Comparison of ENCODE assay signal across 10 cellular contexts in genomic region chr20:63071541-63072181, GRCh38.
DNase-seq lines count a peak whose midpoint lies in the region; ATAC-seq, FAIRE-seq and TF ChIP-seq lines count a peak whose summit lies in the region.
"Had no signal": no experiment of that assay in that cellular context is flagged by ENCODE, and none has a peak within 500 bp of the region (broad histone marks: within the 10 kb centered on the region; RNA-seq: fewer than 3 reads in every experiment).

No MANE protein-coding gene starts in this region.

- H3K27ac Mint-ChIP-seq in activated CD4-positive, alpha-beta T cell treated with anti-CD3 and anti-CD28 coated beads, Interleukin-2, amount 10 ng/mL, durations not matched to agents 7 days and 5 days, result no peak overlapping the region

- no peaks in the 10 kb centered on the region for H3K79me2 ChIP-seq in fibroblast of lung (ENCODE audit: control insufficient read depth, insufficient read depth, low read length)

- TF ChIP-seq CTCF in fibroblast of lung (conservative IDR thresholded peaks at IDR 0.05 in 1 of 2, IDR thresholded peaks at IDR 0.05 in 1 of 2; ENCODE audit: low read depth in 1 of 2, low read length in 2 of 2), result no peak

- H3K4me3 Mint-ChIP-seq in activated CD4-positive, alpha-beta T cell treated with anti-CD3 and anti-CD28 coated beads, Interleukin-2, amount 10 ng/mL, durations not matched to agents 7 days and 5 days, result no peak overlapping the region

- H3K9ac ChIP-seq in fibroblast of lung (ENCODE audit: insufficient read depth, low read length), result no peak overlapping the region

- peaks cover 3% of the 10 kb centered on the region for H3K4me1 Mint-ChIP-seq in activated CD4-positive, alpha-beta T cell treated with anti-CD3 and anti-CD28 coated beads, Interleukin-2, amount 10 ng/mL, durations not matched to agents 7 days and 5 days

- no peak overlapping the region for H2AFZ ChIP-seq in fibroblast of lung (ENCODE audit: low read length)

- CTCF ChIA-PET in activated CD4-positive, alpha-beta T cell treated with anti-CD3 and anti-CD28 coated beads, Interleukin-2, amount 10 ng/mL, durations not matched to agents 7 days and 5 days (lab: Charles Lee), result no interaction called here

- peaks cover 4% of the 10 kb centered on the region for H3K9me3 Mint-ChIP-seq in activated CD4-positive, alpha-beta T cell treated with anti-CD3 and anti-CD28 coated beads, Interleukin-2, amount 10 ng/mL, durations not matched to agents 7 days and 5 days

- no peaks in the 10 kb centered on the region for H3K27me3 ChIP-seq in fibroblast of lung (ENCODE audit: control insufficient read depth, insufficient read depth, low read length)

- H3K4me1 ChIP-seq in fibroblast of lung (ENCODE audit: control insufficient read depth, extremely low read depth, insufficient read depth, low read length), result no peaks in the 10 kb centered on the region
- H3K4me1 ChIP-seq: Caco-2 had no signal

- no peaks in the 10 kb centered on the region for H3K36me3 ChIP-seq in fibroblast of lung (ENCODE audit: control insufficient read depth, insufficient read depth, low read length)

- H3K9me3 ChIP-seq in fibroblast of lung (ENCODE audit: control insufficient read depth, insufficient read depth, low read depth, low read length), result no peaks in the 10 kb centered on the region

- no peaks in the 10 kb centered on the region for H3K36me3 Mint-ChIP-seq in activated CD4-positive, alpha-beta T cell treated with anti-CD3 and anti-CD28 coated beads, Interleukin-2, amount 10 ng/mL, durations not matched to agents 7 days and 5 days (ENCODE audit: low read depth)

- no peak for ATAC-seq in GM18909 (IDR thresholded peaks at IDR 0.05; ENCODE audit: poor library complexity, unreplicated experiment)

- no peaks in the 10 kb centered on the region for H4K20me1 ChIP-seq in fibroblast of lung (ENCODE audit: control insufficient read depth, extremely low read depth, insufficient read depth, low read length)

- no peak overlapping the region for H3K27ac ChIP-seq in fibroblast of lung (ENCODE audit: insufficient read depth, low read length)

- DNase-seq in activated CD4-positive, alpha-beta T cell treated with anti-CD3 and anti-CD28 coated beads for 48 hours, result peak; percentile 43
- DNase-seq in activated CD4-positive, alpha-beta T cell treated with anti-CD3 and anti-CD28 coated beads, Interleukin-2, amount 10 ng/mL, durations not matched to agents 7 days and 5 days, result no peak
- DNase-seq in RCC 7860 (ENCODE audit: low spot score), result peak; percentile 49
- peak; percentile 11 to 63 for DNase-seq in fibroblast of lung (ENCODE audit: low read depth in 2 of 2)
- DNase-seq in stimulated activated CD8-positive, alpha-beta memory T cell treated with anti-CD3 and anti-CD28 coated beads, Interleukin-4, amount 100 ng/mL, for 48 hours, result peak; percentile 52
- no peak for DNase-seq in NCI-H2196 (lab: John Stamatoyannopoulos, UW; ENCODE audit: unreplicated experiment)
- DNase-seq in HPDE6-E6E7 (ENCODE audit: extremely low spot score), result no peak
- DNase-seq: MV-4-11 had no signal

- no peak overlapping the region for H3K4me2 ChIP-seq in fibroblast of lung (ENCODE audit: extremely low read depth, insufficient read depth, low read length)

- H3K4me3 ChIP-seq in fibroblast of lung (replicated peaks in 1 of 4; ENCODE audit: control extremely low read depth in 1 of 4, insufficient read depth in 1 of 4, low read depth in 3 of 4, low read length in 4 of 4), result no peak overlapping the region

- FAIRE-seq in RCC 7860 (lab: Jason Lieb, UNC), result no peak

- H3K27me3 Mint-ChIP-seq in activated CD4-positive, alpha-beta T cell treated with anti-CD3 and anti-CD28 coated beads, Interleukin-2, amount 10 ng/mL, durations not matched to agents 7 days and 5 days, result peaks cover 25% of the 10 kb centered on the region

- POLR2A ChIA-PET in activated CD4-positive, alpha-beta T cell treated with anti-CD3 and anti-CD28 coated beads, Interleukin-2, amount 10 ng/mL, durations not matched to agents 7 days and 5 days (lab: Charles Lee), result no interaction called here

Comparison
In these comparisons a context has a peak if more than half of its experiments do, and no peak if none do; other contexts are left out.
1. DNase-seq: peak in activated CD4-positive, alpha-beta T cell treated with anti-CD3 and anti-CD28 coated beads for 48 hours (single experiment), RCC 7860 (single experiment), fibroblast of lung (2 of 2) and stimulated activated CD8-positive, alpha-beta memory T cell treated with anti-CD3 and anti-CD28 coated beads, Interleukin-4, amount 100 ng/mL, for 48 hours (single experiment); none in activated CD4-positive, alpha-beta T cell treated with anti-CD3 and anti-CD28 coated beads, Interleukin-2, amount 10 ng/mL, durations not matched to agents 7 days and 5 days (single experiment), NCI-H2196 (single experiment) and HPDE6-E6E7 (single experiment).